In genomic region chr1:91744973-91745648, GRCh38 we compare ENCODE assay signal across 14 cellular contexts.
DNase-seq lines count a peak whose midpoint lies in the region; ATAC-seq and TF ChIP-seq lines count a peak whose summit lies in the region.
"Had no signal": no experiment of that assay in that cellular context is flagged by ENCODE, and none has a peak within 500 bp of the region (broad histone marks: within the 10 kb centered on the region; RNA-seq: fewer than 3 reads in every experiment).

No MANE protein-coding gene starts in this region.

- in situ Hi-C loops in Panc1 (cut with HindIII; ENCODE audit: low pct_unique_long_range_greater_than_20kb, low sequenced_read_pairs): no loop called here

- no peaks in the 10 kb centered on the region for H3K27me3 Mint-ChIP-seq in activated CD4-positive, alpha-beta memory T cell treated with anti-CD3 and anti-CD28 coated beads, Interleukin-2, amount 10 ng/mL, durations not matched to agents 7 days and 5 days

- no peak for TF ChIP-seq EP300 in ovary (IDR thresholded peaks at IDR 0.05)

- peaks cover 74% of the 10 kb centered on the region for H3K36me3 Mint-ChIP-seq in activated CD4-positive, alpha-beta memory T cell treated with anti-CD3 and anti-CD28 coated beads, Interleukin-2, amount 10 ng/mL, durations not matched to agents 7 days and 5 days (ENCODE audit: low read depth)

- 20 to 39% (median 29%) methylated on average over 6 of the region's 6 CpGs for WGBS in heart left ventricle, 4 donors
- WGBS in ovary, 3 donors: 38 to 43% (median 43%) methylated on average over 6 of the region's 6 CpGs

- DNase-seq in AG09319 (ENCODE audit: extremely low read depth, low read depth) (peak; percentile 83), Panc1 (ENCODE audit: low read depth, low spot score) (no peak), heart left ventricle (peak in 4 of 5 donors; percentile 41 to 74 (median 62)), ovary (peak in 3 of 5 donors; percentile 53 to 67 (median 53)), dedifferentiated amniotic fluid mesenchymal stem cell (ENCODE audit: extremely low spot score) (no peak)
- DNase-seq in activated CD4-positive, alpha-beta memory T cell treated with anti-CD3 and anti-CD28 coated beads, Interleukin-2, amount 10 ng/mL, durations not matched to agents 7 days and 5 days: no peak
- no peak for DNase-seq in activated CD8-positive, alpha-beta memory T cell treated with anti-CD3 and anti-CD28 coated beads, Interleukin-2, amount 50 U/mL, for 48 hours
- DNase-seq: activated effector memory CD4-positive, alpha-beta T cell treated with anti-CD3 and anti-CD28 coated beads, Interleukin-2, amount 50 U/mL, for 16 hours; BE2C; effector CD4-positive, alpha-beta T cell; islet precursor cell; NCI-H1436 treated with DMSO at 0.1 percent for 48 hours had no signal

- CTCF ChIA-PET in Panc1 (lab: Charles Lee): no interaction called here
- CTCF ChIA-PET in activated CD4-positive, alpha-beta memory T cell treated with anti-CD3 and anti-CD28 coated beads, Interleukin-2, amount 10 ng/mL, durations not matched to agents 7 days and 5 days (lab: Charles Lee): interaction anchor here (0.5 kb wide), 1 partner anchor 56 kb away, joined by 3 read pairs; no protein-coding TSS in a partner anchor

- BruUV-seq in Panc1 (replicated peaks; lab: Mats Ljungman, UMichigan): no TSS peak

- peaks cover 21% of the 10 kb centered on the region for H3K4me1 ChIP-seq in Panc1 (ENCODE audit: control insufficient read depth, insufficient read depth, low read length)
- peaks cover 0 to 73% (median 41%) of the 10 kb centered on the region in 12 donors for H3K4me1 ChIP-seq in heart left ventricle
- peaks cover 36% of the 10 kb centered on the region for H3K4me1 ChIP-seq in ovary (ENCODE audit: insufficient read depth)
- H3K4me1 ChIP-seq: BE2C had no signal

- intact Hi-C loops in Panc1 (cut with micrococcal nuclease; ENCODE audit: unreplicated experiment) (no loop called here), heart left ventricle (cut with DNase I) (loop anchor here in 1 of 10 donors (10.0 kb wide), 2 partner anchors 50 kb away; no protein-coding TSS in a partner anchor), ovary (cut with DNase I) (no loop called here)

- H3K4me3 Mint-ChIP-seq in activated CD4-positive, alpha-beta memory T cell treated with anti-CD3 and anti-CD28 coated beads, Interleukin-2, amount 10 ng/mL, durations not matched to agents 7 days and 5 days: no peak overlapping the region

- ATAC-seq in Panc1: no peak
- ATAC-seq in heart left ventricle: peak; percentile 68 to 87 (median 80)
- no peak for ATAC-seq in HG03280 (IDR thresholded peaks at IDR 0.05; ENCODE audit: unreplicated experiment)

- H3K4me3 ChIP-seq in Panc1 (ENCODE audit: low read depth in 2 of 2, low read length in 2 of 2) (no peak overlapping the region), heart left ventricle (no peak overlapping the region), ovary (no peak overlapping the region)

- peaks cover 11% of the 10 kb centered on the region; the same call in 1 of the 2 replicates for H3K9me3 ChIP-seq in Panc1 (ENCODE audit: control insufficient read depth, insufficient read depth, low read depth, low read length)
- peaks cover 0 to 9% (median 0%) of the 10 kb centered on the region in 12 donors for H3K9me3 ChIP-seq in heart left ventricle
- no peaks in the 10 kb centered on the region for H3K9me3 ChIP-seq in ovary
- H3K9me3 ChIP-seq: BE2C had no signal

- H3K27ac ChIP-seq in Panc1 (ENCODE audit: low read length) (peak overlapping the region; percentile 64; the same call in 1 of the 2 replicates), heart left ventricle (peak overlapping the region in 8 of 12 donors; percentile 3 to 77 (median 22)), ovary (peak overlapping the region in 1 of 2 donors; percentile 32)
- H3K27ac ChIP-seq: HL-60 had no signal

- POLR2A ChIA-PET in Panc1 (lab: Charles Lee): no interaction called here
- POLR2A ChIA-PET in activated CD4-positive, alpha-beta memory T cell treated with anti-CD3 and anti-CD28 coated beads, Interleukin-2, amount 10 ng/mL, durations not matched to agents 7 days and 5 days (lab: Charles Lee): no interaction called here

- no peak for TF ChIP-seq POLR2A in heart left ventricle (IDR thresholded peaks at IDR 0.05)
- no peak for TF ChIP-seq POLR2A in ovary (IDR thresholded peaks at IDR 0.05)

- no peak overlapping the region for H3K27ac Mint-ChIP-seq in activated CD4-positive, alpha-beta memory T cell treated with anti-CD3 and anti-CD28 coated beads, Interleukin-2, amount 10 ng/mL, durations not matched to agents 7 days and 5 days

- H3K4me1 Mint-ChIP-seq in activated CD4-positive, alpha-beta memory T cell treated with anti-CD3 and anti-CD28 coated beads, Interleukin-2, amount 10 ng/mL, durations not matched to agents 7 days and 5 days: peaks cover 12% of the 10 kb centered on the region

- H3K36me3 ChIP-seq in Panc1 (ENCODE audit: control insufficient read depth, insufficient read depth, low read length) (no peaks in the 10 kb centered on the region), heart left ventricle (no peaks in the 10 kb centered on the region), ovary (no peaks in the 10 kb centered on the region)
- H3K36me3 ChIP-seq: BE2C had no signal

- H3K27me3 ChIP-seq in Panc1 (ENCODE audit: control insufficient read depth, insufficient read depth, low read length): no peaks in the 10 kb centered on the region
- no peaks in the 10 kb centered on the region for H3K27me3 ChIP-seq in heart left ventricle
- no peaks in the 10 kb centered on the region for H3K27me3 ChIP-seq in ovary
- H3K27me3 ChIP-seq: BE2C had no signal

- TF ChIP-seq CTCF in AG09319 (IDR thresholded peaks at IDR 0.05; ENCODE audit: low read depth, low read length) (peak; percentile 32), Panc1 (IDR thresholded peaks at IDR 0.05) (no peak), heart left ventricle (IDR thresholded peaks at IDR 0.05) (peak in 3 of 12 donors; percentile 26 to 32 (median 31)), ovary (IDR thresholded peaks at IDR 0.05) (peak in 1 of 3 donors; percentile 13)

- peaks cover 28% of the 10 kb centered on the region for H3K9me3 Mint-ChIP-seq in activated CD4-positive, alpha-beta memory T cell treated with anti-CD3 and anti-CD28 coated beads, Interleukin-2, amount 10 ng/mL, durations not matched to agents 7 days and 5 days

Comparison
In these comparisons a context has a peak if more than half of its experiments do, and no peak if none do; other contexts are left out.
1. DNase-seq: peak in AG09319 (single experiment), heart left ventricle (4 of 5) and ovary (3 of 5); none in Panc1 (single experiment), dedifferentiated amniotic fluid mesenchymal stem cell (single experiment), activated CD4-positive, alpha-beta memory T cell treated with anti-CD3 and anti-CD28 coated beads, Interleukin-2, amount 10 ng/mL, durations not matched to agents 7 days and 5 days (single experiment) and activated CD8-positive, alpha-beta memory T cell treated with anti-CD3 and anti-CD28 coated beads, Interleukin-2, amount 50 U/mL, for 48 hours (single experiment).
2. ATAC-seq: peak in heart left ventricle (4 of 4); none in Panc1 (single experiment) and HG03280 (single experiment).